In genomic region chr19:57888494-57889231, GRCh38 we compare ENCODE assay signal across 1 cellular context.
TF ChIP-seq lines count a peak whose summit lies in the region.

TSS of gene ZNF814 (minus strand) at chr19:57889037. CDS start at chr19:57888802, 235 bp downstream.

TF ChIP-seq in HCT116, 20 proteins besides CTCF, POLR2A, EP300 and RAD21 (continued from another document):
- no peak for TF ChIP-seq MAX (IDR thresholded peaks at IDR 0.05)
- TF ChIP-seq JUND (IDR thresholded peaks at IDR 0.05), result no peak
- TF ChIP-seq, protein P1, sequence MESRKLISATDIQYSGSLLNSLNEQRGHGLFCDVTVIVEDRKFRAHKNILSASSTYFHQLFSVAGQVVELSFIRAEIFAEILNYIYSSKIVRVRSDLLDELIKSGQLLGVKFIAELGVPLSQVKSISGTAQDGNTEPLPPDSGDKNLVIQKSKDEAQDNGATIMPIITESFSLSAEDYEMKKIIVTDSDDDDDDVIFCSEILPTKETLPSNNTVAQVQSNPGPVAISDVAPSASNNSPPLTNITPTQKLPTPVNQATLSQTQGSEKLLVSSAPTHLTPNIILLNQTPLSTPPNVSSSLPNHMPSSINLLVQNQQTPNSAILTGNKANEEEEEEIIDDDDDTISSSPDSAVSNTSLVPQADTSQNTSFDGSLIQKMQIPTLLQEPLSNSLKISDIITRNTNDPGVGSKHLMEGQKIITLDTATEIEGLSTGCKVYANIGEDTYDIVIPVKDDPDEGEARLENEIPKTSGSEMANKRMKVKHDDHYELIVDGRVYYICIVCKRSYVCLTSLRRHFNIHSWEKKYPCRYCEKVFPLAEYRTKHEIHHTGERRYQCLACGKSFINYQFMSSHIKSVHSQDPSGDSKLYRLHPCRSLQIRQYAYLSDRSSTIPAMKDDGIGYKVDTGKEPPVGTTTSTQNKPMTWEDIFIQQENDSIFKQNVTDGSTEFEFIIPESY (IDR thresholded peaks at IDR 0.05; ENCODE audit: extremely low read depth, insufficient replicate concordance, low read length), result no peak
- no peak for TF ChIP-seq EZH2phosphoT487 (IDR thresholded peaks at IDR 0.05; ENCODE audit: borderline replicate concordance)
- TF ChIP-seq REST (IDR thresholded peaks at IDR 0.05; ENCODE audit: low read depth), result no peak
- no peak for TF ChIP-seq SP1 (IDR thresholded peaks at IDR 0.05; ENCODE audit: low read depth)
- TF ChIP-seq CEBPB (IDR thresholded peaks at IDR 0.05; ENCODE audit: low read depth), result no peak
- TF ChIP-seq YY1 (IDR thresholded peaks at IDR 0.05; ENCODE audit: extremely low read depth, insufficient replicate concordance, low read depth, low read length), result no peak
